8 cellular contexts compared by ENCODE assay signal in genomic region chr3:182979719-182980191, GRCh38. TPM values are rescaled to one million over a fixed set of nuclear protein-coding genes. Genes with fewer than 3 reads are reported as not detected.
DNase-seq lines count a peak whose midpoint lies in the region; ATAC-seq and TF ChIP-seq lines count a peak whose summit lies in the region.

No MANE protein-coding gene starts in this region.

- peaks cover 11% of the 10 kb centered on the region for H3K4me1 ChIP-seq in rectal smooth muscle tissue (ENCODE audit: control insufficient read depth, insufficient read depth, low read length)

- no peak overlapping the region for H3K9ac ChIP-seq in rectal smooth muscle tissue (ENCODE audit: low read length)

- H3K27ac ChIP-seq in adipose tissue (ENCODE audit: low read depth, low read length): peak overlapping the region; percentile 81
- H3K27ac ChIP-seq in rectal smooth muscle tissue (ENCODE audit: low read depth, low read length): peak overlapping the region; percentile 2

- ATAC-seq in HG03025 (IDR thresholded peaks at IDR 0.05; ENCODE audit: low FRiP score, unreplicated experiment) (peak; percentile 14), HG03469 (IDR thresholded peaks at IDR 0.05; ENCODE audit: unreplicated experiment) (no peak)

- DNase-seq in A172 (ENCODE audit: low spot score) (peak; percentile 19), GM12864 (ENCODE audit: low read depth) (no peak), NOMO-1 treated with DMSO at 0.1 percent for 48 hours (lab: John Stamatoyannopoulos, UW; ENCODE audit: unreplicated experiment) (peak; percentile 63), hippocampal formation (lab: John Stamatoyannopoulos, UW) (peak; percentile 48 to 66)

- H3K4me3 ChIP-seq in GM12864 (ENCODE audit: low read depth, low read length) (peak overlapping the region; percentile 97), rectal smooth muscle tissue (ENCODE audit: low read length) (peak overlapping the region; percentile 52)

- no peaks in the 10 kb centered on the region for H3K27me3 ChIP-seq in rectal smooth muscle tissue (ENCODE audit: control insufficient read depth, insufficient read depth, low read length)

- 0 to 1% (median 0%) methylated on average over 23 to 29 of the region's 29 CpGs for WGBS in adipose tissue, 3 donors

- TF ChIP-seq CTCF in GM12864 (IDR thresholded peaks at IDR 0.05; ENCODE audit: low read depth, low read length, missing control alignments): no peak

- no peaks in the 10 kb centered on the region for H3K36me3 ChIP-seq in rectal smooth muscle tissue (ENCODE audit: control insufficient read depth, insufficient read depth, low read length)

RNA-seq across cellular contexts. Expression of gene DCUN1D1, which starts 0.6 kb away (rescaled TPM):
- 48.2 and 61.0 TPM in 2 replicates for total RNA-seq in A172 (2014; rRNA removed; shearing (Covaris generic))
- polyA plus RNA-seq in adipose tissue: 10 to 100 TPM in 1 of 3 donors, 1 to 10 TPM in 2; 4.8 to 12.3 (median 8.7) TPM
